9 cellular contexts compared by ENCODE assay signal in genomic region chr1:160618763-160619274, GRCh38. TPM values are rescaled to one million over a fixed set of nuclear protein-coding genes. Genes with fewer than 3 reads are reported as not detected.
A peak's percentile ranks its signal among the peaks of the same experiment; 100 is the strongest.
DNase-seq lines count a peak whose midpoint lies in the region; ATAC-seq and TF ChIP-seq lines count a peak whose summit lies in the region.
"Had no signal": no experiment of that assay in that cellular context is flagged by ENCODE, and none has a peak within 500 bp of the region (broad histone marks: within the 10 kb centered on the region; RNA-seq: fewer than 3 reads in every experiment).

No MANE protein-coding gene starts in this region.

- H3K27me3 Mint-ChIP-seq in activated T-helper 2 cell treated with anti-CD3 and anti-CD28 coated beads, Interferon-gamma antibody, Interleukin-2, Interleukin-4, amounts not matched to agents 10 μg/mL and 5 μg/mL and 100 μg/mL, durations not matched to agents 14 hours and 24 hours and 36 hours (ENCODE audit: low read depth), result no peaks in the 10 kb centered on the region
- H3K27me3 Mint-ChIP-seq in mesothelial cell of epicardium (ENCODE audit: low read depth), result peaks cover 2% of the 10 kb centered on the region

- peak overlapping the region; percentile 66 for H3K27ac Mint-ChIP-seq in activated T-helper 2 cell treated with anti-CD3 and anti-CD28 coated beads, Interferon-gamma antibody, Interleukin-2, Interleukin-4, amounts not matched to agents 10 μg/mL and 5 μg/mL and 100 μg/mL, durations not matched to agents 14 hours and 24 hours and 36 hours
- H3K27ac Mint-ChIP-seq in mesothelial cell of epicardium, result no peak overlapping the region

- no peak for ATAC-seq in GM21526 (IDR thresholded peaks at IDR 0.05; ENCODE audit: low FRiP score, unreplicated experiment)
- ATAC-seq in GM18861 (IDR thresholded peaks at IDR 0.05; ENCODE audit: unreplicated experiment), result no peak

- no peak for DNase-seq in GM10248 (ENCODE audit: extremely low spot score)
- no peak for DNase-seq in activated T-helper 2 cell treated with anti-CD3 and anti-CD28 coated beads, Interferon-gamma antibody, Interleukin-2, Interleukin-4, amounts not matched to agents 10 μg/mL and 5 μg/mL and 100 μg/mL, durations not matched to agents 14 hours and 24 hours and 36 hours (ENCODE audit: low spot score)
- DNase-seq in mesothelial cell of epicardium (ENCODE audit: low spot score in 2 of 2, unreplicated experiment in 2 of 2), result no peak
- DNase-seq in GDM1 (lab: John Stamatoyannopoulos, UW), result no peak
- DNase-seq in DMS79 (lab: John Stamatoyannopoulos, UW), result no peak
- DNase-seq: stomach had no signal

- CTCF ChIA-PET in GM10248 (lab: Yijun Ruan, JAX), result interaction anchor here (0.7 to 7.5 kb wide), 23 partner anchors 10 to 424 kb away, joined by 3 to 94 read pairs (median 3); no protein-coding TSS in a partner anchor

- no peak overlapping the region for H3K4me3 Mint-ChIP-seq in activated T-helper 2 cell treated with anti-CD3 and anti-CD28 coated beads, Interferon-gamma antibody, Interleukin-2, Interleukin-4, amounts not matched to agents 10 μg/mL and 5 μg/mL and 100 μg/mL, durations not matched to agents 14 hours and 24 hours and 36 hours (ENCODE audit: low read depth)
- no peak overlapping the region for H3K4me3 Mint-ChIP-seq in mesothelial cell of epicardium

- TF ChIP-seq CTCF in GM10248 (IDR thresholded peaks at IDR 0.05; ENCODE audit: control extremely low read depth, extremely low read depth, low read depth, missing control alignments), result peak; percentile 64
- TF ChIP-seq CTCF in LNCAP (IDR thresholded peaks at IDR 0.05), result peak; percentile 71
- TF ChIP-seq CTCF in mesothelial cell of epicardium (IDR thresholded peaks at IDR 0.05; ENCODE audit: unreplicated experiment), result peak; percentile 29

- peaks cover 7% of the 10 kb centered on the region for H3K9me3 Mint-ChIP-seq in activated T-helper 2 cell treated with anti-CD3 and anti-CD28 coated beads, Interferon-gamma antibody, Interleukin-2, Interleukin-4, amounts not matched to agents 10 μg/mL and 5 μg/mL and 100 μg/mL, durations not matched to agents 14 hours and 24 hours and 36 hours
- H3K9me3 Mint-ChIP-seq in mesothelial cell of epicardium, result peaks cover 5% of the 10 kb centered on the region

- intact Hi-C loops in activated T-helper 2 cell treated with anti-CD3 and anti-CD28 coated beads, Interferon-gamma antibody, Interleukin-2, Interleukin-4, amounts not matched to agents 10 μg/mL and 5 μg/mL and 100 μg/mL, durations not matched to agents 14 hours and 24 hours and 36 hours (cut with micrococcal nuclease), result no loop called here

- POLR2A ChIA-PET in GM10248 (lab: Yijun Ruan, JAX), result no interaction called here

- peaks cover 54% of the 10 kb centered on the region for H3K4me1 Mint-ChIP-seq in activated T-helper 2 cell treated with anti-CD3 and anti-CD28 coated beads, Interferon-gamma antibody, Interleukin-2, Interleukin-4, amounts not matched to agents 10 μg/mL and 5 μg/mL and 100 μg/mL, durations not matched to agents 14 hours and 24 hours and 36 hours (ENCODE audit: low read depth)
- H3K4me1 Mint-ChIP-seq in mesothelial cell of epicardium, result no peaks in the 10 kb centered on the region

- peaks cover 85% of the 10 kb centered on the region for H3K36me3 Mint-ChIP-seq in activated T-helper 2 cell treated with anti-CD3 and anti-CD28 coated beads, Interferon-gamma antibody, Interleukin-2, Interleukin-4, amounts not matched to agents 10 μg/mL and 5 μg/mL and 100 μg/mL, durations not matched to agents 14 hours and 24 hours and 36 hours (ENCODE audit: low read depth)
- no peaks in the 10 kb centered on the region for H3K36me3 Mint-ChIP-seq in mesothelial cell of epicardium

RNA-seq across cellular contexts. Expression of gene SLAMF1, which starts 28.0 kb away (rescaled TPM):
- total RNA-seq in activated T-helper 2 cell treated with anti-CD3 and anti-CD28 coated beads, Interferon-gamma antibody, Interleukin-2, Interleukin-4, amounts not matched to agents 10 μg/mL and 5 μg/mL and 100 μg/mL, durations not matched to agents 14 hours and 24 hours and 36 hours, result 74.6 and 78.8 TPM in 2 replicates
- not detected in 3 replicates for total RNA-seq in mesothelial cell of epicardium

RNA-seq across cellular contexts. Expression of gene CD84, which starts 39.5 kb away (rescaled TPM):
- 14.1 and 14.9 TPM in 2 replicates for total RNA-seq in activated T-helper 2 cell treated with anti-CD3 and anti-CD28 coated beads, Interferon-gamma antibody, Interleukin-2, Interleukin-4, amounts not matched to agents 10 μg/mL and 5 μg/mL and 100 μg/mL, durations not matched to agents 14 hours and 24 hours and 36 hours
- total RNA-seq in mesothelial cell of epicardium, result not detected in 3 replicates

Comparison
In these comparisons a context has a peak if more than half of its experiments do, and no peak if none do; other contexts are left out.
1. RNA of gene SLAMF1, which starts 28.0 kb away (total RNA-seq): 74.6 to 78.8 TPM in activated T-helper 2 cell treated with anti-CD3 and anti-CD28 coated beads, Interferon-gamma antibody, Interleukin-2, Interleukin-4, amounts not matched to agents 10 μg/mL and 5 μg/mL and 100 μg/mL, durations not matched to agents 14 hours and 24 hours and 36 hours; not detected in mesothelial cell of epicardium; every median in the first group is over 10 times any median in the second.
2. RNA of gene CD84, which starts 39.5 kb away (total RNA-seq): 14.1 to 14.9 TPM in activated T-helper 2 cell treated with anti-CD3 and anti-CD28 coated beads, Interferon-gamma antibody, Interleukin-2, Interleukin-4, amounts not matched to agents 10 μg/mL and 5 μg/mL and 100 μg/mL, durations not matched to agents 14 hours and 24 hours and 36 hours; not detected in mesothelial cell of epicardium; every median in the first group is over 10 times any median in the second.
3. Peak in every context shown above with its lines, with median percentiles within 50 percentile points of each other: CTCF ChIP-seq.